33 cellular contexts compared by ENCODE assay signal in the genomic region with DNA sequence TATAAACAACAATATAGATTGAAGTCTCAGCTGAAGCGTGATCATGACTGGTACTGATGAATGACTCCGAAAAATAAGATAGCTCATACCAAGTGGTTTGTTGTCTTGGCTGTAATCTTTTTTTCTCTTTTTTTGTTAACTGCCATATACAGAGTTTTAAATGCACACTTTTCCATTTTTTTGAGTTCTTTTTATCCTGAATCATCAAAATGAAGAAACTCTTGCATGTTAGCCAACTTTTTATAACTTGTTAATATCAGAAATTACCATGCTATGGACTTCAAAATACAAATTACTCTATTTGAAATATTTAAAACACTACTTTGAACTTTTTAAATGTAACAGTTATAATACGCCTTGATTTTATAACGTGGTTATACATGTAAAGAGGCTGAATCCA.
"Had no signal": no experiment of that assay in that cellular context is flagged by ENCODE, and none has a peak within 500 bp of the region (broad histone marks: within the 10 kb centered on the region; RNA-seq: fewer than 3 reads in every experiment).

No MANE protein-coding gene starts in this region.

- H3K9me3 ChIP-seq: adrenal gland, body of pancreas, breast epithelium had no signal

- DNase-seq: activated B cell treated with CpG ODN at 0.5 μM for 24 hours; activated CD4-positive, alpha-beta memory T cell treated with anti-CD3 and anti-CD28 coated beads, Interleukin-2, amount 10 ng/mL, durations not matched to agents 7 days and 5 days; activated CD4-positive, alpha-beta T cell treated with anti-CD3 and anti-CD28 coated beads for 4 hours; activated CD4-positive, alpha-beta T cell treated with anti-CD3 and anti-CD28 coated beads, Interleukin-2, amount 10 ng/mL, durations not matched to agents 24 days and 14 days; activated CD4-positive, alpha-beta T cell treated with anti-CD3 and anti-CD28 coated beads, Interleukin-2, amount 50 U/mL, for 1 hour; activated CD4-positive, alpha-beta T cell treated with anti-CD3 and anti-CD28 coated beads, Interleukin-2, amount 50 U/mL, for 4 hours; activated CD4-positive, CD25-positive, alpha-beta regulatory T cell treated with anti-CD3 and anti-CD28 coated beads, Interleukin-2, amount 50 U/mL, for 72 hours; activated CD8-positive, alpha-beta memory T cell treated with anti-CD3 and anti-CD28 coated beads for 24 hours; activated CD8-positive, alpha-beta memory T cell treated with anti-CD3 and anti-CD28 coated beads, Interleukin-2, amount 10 ng/mL, durations not matched to agents 7 days and 5 days; activated CD8-positive, alpha-beta memory T cell treated with anti-CD3 and anti-CD28 coated beads, Interleukin-2, amount 50 U/mL, for 48 hours; activated CD8-positive, alpha-beta T cell treated with anti-CD3 and anti-CD28 coated beads, Interleukin-2, amount 10 ng/mL, durations not matched to agents 7 days and 5 days; activated effector memory CD4-positive, alpha-beta T cell treated with anti-CD3 and anti-CD28 coated beads, Interleukin-2, amount 50 U/mL, for 16 hours; activated gamma-delta T cell treated with Interleukin-2 at 50 U/mL for 16 hours; activated naive CD4-positive, alpha-beta T cell; activated naive CD4-positive, alpha-beta T cell treated with anti-CD3 and anti-CD28 coated beads for 36 hours; activated naive CD4-positive, alpha-beta T cell treated with anti-CD3 and anti-CD28 coated beads, Interleukin-2, amount 50 U/mL, for 16 hours; activated naive CD8-positive, alpha-beta T cell treated with anti-CD3 and anti-CD28 coated beads for 36 hours; activated T-cell treated with anti-CD3 and anti-CD28 coated beads, Interleukin-2, amount 50 U/mL, for 24 hours; activated T-cell treated with anti-CD3 and anti-CD28 coated beads, Interleukin-2, amount 50 U/mL, for 48 hours; adrenal gland; amniotic stem cell; aorta; body of pancreas; brain microvascular endothelial cell; central memory CD4-positive, alpha-beta T cell; T-helper 1 cell; T-helper 2 cell; T-helper 9 cell had no signal

- FAIRE-seq: astrocyte, TTC549 had no signal

- H3K27me3 ChIP-seq: adrenal gland, body of pancreas, brain microvascular endothelial cell, breast epithelium had no signal

- H3K4me1 ChIP-seq: adrenal gland, body of pancreas, breast epithelium had no signal

- H3K36me3 ChIP-seq: breast epithelium had no signal

- H3K4me3 ChIP-seq: adrenal gland, body of pancreas, breast epithelium had no signal

- H3K27ac ChIP-seq: adrenal gland, body of pancreas, brain microvascular endothelial cell, breast epithelium, VCaP had no signal

- ATAC-seq: activated CD8-positive, alpha-beta memory T cell treated with anti-CD3 and anti-CD28 coated beads, Interleukin-2, amount 10 ng/mL, durations not matched to agents 7 days and 5 days; activated CD8-positive, alpha-beta T cell treated with anti-CD3 and anti-CD28 coated beads, Interleukin-2, amount 10 ng/mL, durations not matched to agents 7 days and 5 days; activated naive CD4-positive, alpha-beta T cell treated with anti-CD3 and anti-CD28 coated beads, Interleukin-2, amount 50 U/mL, for 72 hours; body of pancreas had no signal
